In the genomic region with DNA sequence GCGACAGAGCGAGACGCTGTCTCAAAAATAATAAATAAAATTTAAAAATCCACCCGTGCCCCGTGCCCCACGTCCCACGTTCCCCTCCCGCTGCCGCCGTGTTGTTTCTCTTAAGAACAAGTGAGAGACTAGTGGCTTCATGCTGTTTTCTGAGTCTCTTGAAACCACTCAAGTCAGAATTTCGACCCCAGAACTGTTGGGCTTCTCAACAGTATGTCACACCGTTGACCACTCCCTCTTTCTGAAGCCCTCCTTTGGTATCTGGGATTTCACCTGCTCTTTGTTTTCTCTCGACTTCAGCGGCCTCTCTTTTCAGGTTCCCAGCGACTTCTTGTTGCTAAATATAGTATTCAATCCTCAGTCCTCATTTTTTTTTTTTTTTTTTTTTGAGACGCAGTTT, we compare ENCODE assay signal across 1 cellular context.
TF ChIP-seq lines count a peak whose summit lies in the region.

No MANE protein-coding gene starts in this region.

TF ChIP-seq in K562, 482 proteins besides CTCF, POLR2A, EP300 and RAD21:
- TF ChIP-seq ZNF561 (CRISPR knock-in tag; conservative IDR thresholded peaks at IDR 0.05): no peak
- TF ChIP-seq JUND (IDR thresholded peaks at IDR 0.05; ENCODE audit: borderline replicate concordance, low read depth, low read length): peak; percentile 19; the same call in 1 of the 2 replicates
- no peak for TF ChIP-seq JUND (tag; IDR thresholded peaks at IDR 0.05; ENCODE audit: borderline replicate concordance, low read depth, low read length)
- TF ChIP-seq SRSF1 (IDR thresholded peaks at IDR 0.05; ENCODE audit: low read depth, low read length): no peak
- TF ChIP-seq, protein P1, sequence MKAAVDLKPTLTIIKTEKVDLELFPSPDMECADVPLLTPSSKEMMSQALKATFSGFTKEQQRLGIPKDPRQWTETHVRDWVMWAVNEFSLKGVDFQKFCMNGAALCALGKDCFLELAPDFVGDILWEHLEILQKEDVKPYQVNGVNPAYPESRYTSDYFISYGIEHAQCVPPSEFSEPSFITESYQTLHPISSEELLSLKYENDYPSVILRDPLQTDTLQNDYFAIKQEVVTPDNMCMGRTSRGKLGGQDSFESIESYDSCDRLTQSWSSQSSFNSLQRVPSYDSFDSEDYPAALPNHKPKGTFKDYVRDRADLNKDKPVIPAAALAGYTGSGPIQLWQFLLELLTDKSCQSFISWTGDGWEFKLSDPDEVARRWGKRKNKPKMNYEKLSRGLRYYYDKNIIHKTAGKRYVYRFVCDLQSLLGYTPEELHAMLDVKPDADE (conservative IDR thresholded peaks at IDR 0.05; ENCODE audit: control insufficient read depth, low read depth, low read length): no peak
- peak; percentile 8 for TF ChIP-seq CHD1 (IDR thresholded peaks at IDR 0.05; ENCODE audit: low read length)
- TF ChIP-seq, protein P2, sequence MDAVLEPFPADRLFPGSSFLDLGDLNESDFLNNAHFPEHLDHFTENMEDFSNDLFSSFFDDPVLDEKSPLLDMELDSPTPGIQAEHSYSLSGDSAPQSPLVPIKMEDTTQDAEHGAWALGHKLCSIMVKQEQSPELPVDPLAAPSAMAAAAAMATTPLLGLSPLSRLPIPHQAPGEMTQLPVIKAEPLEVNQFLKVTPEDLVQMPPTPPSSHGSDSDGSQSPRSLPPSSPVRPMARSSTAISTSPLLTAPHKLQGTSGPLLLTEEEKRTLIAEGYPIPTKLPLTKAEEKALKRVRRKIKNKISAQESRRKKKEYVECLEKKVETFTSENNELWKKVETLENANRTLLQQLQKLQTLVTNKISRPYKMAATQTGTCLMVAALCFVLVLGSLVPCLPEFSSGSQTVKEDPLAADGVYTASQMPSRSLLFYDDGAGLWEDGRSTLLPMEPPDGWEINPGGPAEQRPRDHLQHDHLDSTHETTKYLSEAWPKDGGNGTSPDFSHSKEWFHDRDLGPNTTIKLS (IDR thresholded peaks at IDR 0.05; ENCODE audit: borderline replicate concordance, low read depth): no peak
- TF ChIP-seq, protein P3, sequence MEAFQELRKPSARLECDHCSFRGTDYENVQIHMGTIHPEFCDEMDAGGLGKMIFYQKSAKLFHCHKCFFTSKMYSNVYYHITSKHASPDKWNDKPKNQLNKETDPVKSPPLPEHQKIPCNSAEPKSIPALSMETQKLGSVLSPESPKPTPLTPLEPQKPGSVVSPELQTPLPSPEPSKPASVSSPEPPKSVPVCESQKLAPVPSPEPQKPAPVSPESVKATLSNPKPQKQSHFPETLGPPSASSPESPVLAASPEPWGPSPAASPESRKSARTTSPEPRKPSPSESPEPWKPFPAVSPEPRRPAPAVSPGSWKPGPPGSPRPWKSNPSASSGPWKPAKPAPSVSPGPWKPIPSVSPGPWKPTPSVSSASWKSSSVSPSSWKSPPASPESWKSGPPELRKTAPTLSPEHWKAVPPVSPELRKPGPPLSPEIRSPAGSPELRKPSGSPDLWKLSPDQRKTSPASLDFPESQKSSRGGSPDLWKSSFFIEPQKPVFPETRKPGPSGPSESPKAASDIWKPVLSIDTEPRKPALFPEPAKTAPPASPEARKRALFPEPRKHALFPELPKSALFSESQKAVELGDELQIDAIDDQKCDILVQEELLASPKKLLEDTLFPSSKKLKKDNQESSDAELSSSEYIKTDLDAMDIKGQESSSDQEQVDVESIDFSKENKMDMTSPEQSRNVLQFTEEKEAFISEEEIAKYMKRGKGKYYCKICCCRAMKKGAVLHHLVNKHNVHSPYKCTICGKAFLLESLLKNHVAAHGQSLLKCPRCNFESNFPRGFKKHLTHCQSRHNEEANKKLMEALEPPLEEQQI (IDR thresholded peaks at IDR 0.05): no peak
- no peak for TF ChIP-seq NR2C1 (IDR thresholded peaks at IDR 0.05)
- no peak for TF ChIP-seq NR2C1 (tag; IDR thresholded peaks at IDR 0.05)
- no peak for TF ChIP-seq TCF7L2 (IDR thresholded peaks at IDR 0.05; ENCODE audit: low read depth, low read length)
- no peak for TF ChIP-seq ZNF282 (CRISPR knock-in tag; IDR thresholded peaks at IDR 0.05)
- no peak for TF ChIP-seq MBD2 (IDR thresholded peaks at IDR 0.05; ENCODE audit: borderline replicate concordance, low read depth)
- TF ChIP-seq, protein P4, sequence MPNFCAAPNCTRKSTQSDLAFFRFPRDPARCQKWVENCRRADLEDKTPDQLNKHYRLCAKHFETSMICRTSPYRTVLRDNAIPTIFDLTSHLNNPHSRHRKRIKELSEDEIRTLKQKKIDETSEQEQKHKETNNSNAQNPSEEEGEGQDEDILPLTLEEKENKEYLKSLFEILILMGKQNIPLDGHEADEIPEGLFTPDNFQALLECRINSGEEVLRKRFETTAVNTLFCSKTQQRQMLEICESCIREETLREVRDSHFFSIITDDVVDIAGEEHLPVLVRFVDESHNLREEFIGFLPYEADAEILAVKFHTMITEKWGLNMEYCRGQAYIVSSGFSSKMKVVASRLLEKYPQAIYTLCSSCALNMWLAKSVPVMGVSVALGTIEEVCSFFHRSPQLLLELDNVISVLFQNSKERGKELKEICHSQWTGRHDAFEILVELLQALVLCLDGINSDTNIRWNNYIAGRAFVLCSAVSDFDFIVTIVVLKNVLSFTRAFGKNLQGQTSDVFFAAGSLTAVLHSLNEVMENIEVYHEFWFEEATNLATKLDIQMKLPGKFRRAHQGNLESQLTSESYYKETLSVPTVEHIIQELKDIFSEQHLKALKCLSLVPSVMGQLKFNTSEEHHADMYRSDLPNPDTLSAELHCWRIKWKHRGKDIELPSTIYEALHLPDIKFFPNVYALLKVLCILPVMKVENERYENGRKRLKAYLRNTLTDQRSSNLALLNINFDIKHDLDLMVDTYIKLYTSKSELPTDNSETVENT (CRISPR knock-in tag; IDR thresholded peaks at IDR 0.05): no peak
- TF ChIP-seq HSF4 (CRISPR knock-in tag; IDR thresholded peaks at IDR 0.05; ENCODE audit: borderline replicate concordance): no peak
- no peak for TF ChIP-seq CTBP1 (IDR thresholded peaks at IDR 0.05; ENCODE audit: borderline replicate concordance)
- TF ChIP-seq PCBP1 (IDR thresholded peaks at IDR 0.05; ENCODE audit: low read depth, low read length, poor library complexity, severe bottlenecking): no peak
- 0 out of 2 replicates have a peak, but pooled peaks have one; percentile 17 for TF ChIP-seq BHLHE40 (IDR thresholded peaks at IDR 0.05; ENCODE audit: low read length)
- TF ChIP-seq GABPA (tag; conservative IDR thresholded peaks at IDR 0.05; ENCODE audit: low read depth): no peak
- TF ChIP-seq, protein P5, sequence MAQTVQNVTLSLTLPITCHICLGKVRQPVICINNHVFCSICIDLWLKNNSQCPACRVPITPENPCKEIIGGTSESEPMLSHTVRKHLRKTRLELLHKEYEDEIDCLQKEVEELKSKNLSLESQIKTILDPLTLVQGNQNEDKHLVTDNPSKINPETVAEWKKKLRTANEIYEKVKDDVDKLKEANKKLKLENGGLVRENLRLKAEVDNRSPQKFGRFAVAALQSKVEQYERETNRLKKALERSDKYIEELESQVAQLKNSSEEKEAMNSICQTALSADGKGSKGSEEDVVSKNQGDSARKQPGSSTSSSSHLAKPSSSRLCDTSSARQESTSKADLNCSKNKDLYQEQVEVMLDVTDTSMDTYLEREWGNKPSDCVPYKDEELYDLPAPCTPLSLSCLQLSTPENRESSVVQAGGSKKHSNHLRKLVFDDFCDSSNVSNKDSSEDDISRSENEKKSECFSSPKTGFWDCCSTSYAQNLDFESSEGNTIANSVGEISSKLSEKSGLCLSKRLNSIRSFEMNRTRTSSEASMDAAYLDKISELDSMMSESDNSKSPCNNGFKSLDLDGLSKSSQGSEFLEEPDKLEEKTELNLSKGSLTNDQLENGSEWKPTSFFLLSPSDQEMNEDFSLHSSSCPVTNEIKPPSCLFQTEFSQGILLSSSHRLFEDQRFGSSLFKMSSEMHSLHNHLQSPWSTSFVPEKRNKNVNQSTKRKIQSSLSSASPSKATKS (CRISPR knock-in tag; IDR thresholded peaks at IDR 0.05): no peak
- TF ChIP-seq, protein P6, sequence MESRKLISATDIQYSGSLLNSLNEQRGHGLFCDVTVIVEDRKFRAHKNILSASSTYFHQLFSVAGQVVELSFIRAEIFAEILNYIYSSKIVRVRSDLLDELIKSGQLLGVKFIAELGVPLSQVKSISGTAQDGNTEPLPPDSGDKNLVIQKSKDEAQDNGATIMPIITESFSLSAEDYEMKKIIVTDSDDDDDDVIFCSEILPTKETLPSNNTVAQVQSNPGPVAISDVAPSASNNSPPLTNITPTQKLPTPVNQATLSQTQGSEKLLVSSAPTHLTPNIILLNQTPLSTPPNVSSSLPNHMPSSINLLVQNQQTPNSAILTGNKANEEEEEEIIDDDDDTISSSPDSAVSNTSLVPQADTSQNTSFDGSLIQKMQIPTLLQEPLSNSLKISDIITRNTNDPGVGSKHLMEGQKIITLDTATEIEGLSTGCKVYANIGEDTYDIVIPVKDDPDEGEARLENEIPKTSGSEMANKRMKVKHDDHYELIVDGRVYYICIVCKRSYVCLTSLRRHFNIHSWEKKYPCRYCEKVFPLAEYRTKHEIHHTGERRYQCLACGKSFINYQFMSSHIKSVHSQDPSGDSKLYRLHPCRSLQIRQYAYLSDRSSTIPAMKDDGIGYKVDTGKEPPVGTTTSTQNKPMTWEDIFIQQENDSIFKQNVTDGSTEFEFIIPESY (CRISPR knock-in tag; IDR thresholded peaks at IDR 0.05): no peak
- TF ChIP-seq KLF1 (tag; IDR thresholded peaks at IDR 0.05): no peak
- TF ChIP-seq YY1 (IDR thresholded peaks at IDR 0.05; ENCODE audit: borderline replicate concordance in 1 of 3, control insufficient read depth in 1 of 3, extremely low read depth in 1 of 3, insufficient read depth in 3 of 3, insufficient read length in 1 of 3, insufficient replicate concordance in 2 of 3, low read depth in 1 of 3, low read length in 2 of 3): peak in 1 of 3 experiments; percentile 9
- no peak for TF ChIP-seq RB1 (IDR thresholded peaks at IDR 0.05; ENCODE audit: low read depth)
- TF ChIP-seq ZNF316 (IDR thresholded peaks at IDR 0.05): no peak
- TF ChIP-seq, protein P7, sequence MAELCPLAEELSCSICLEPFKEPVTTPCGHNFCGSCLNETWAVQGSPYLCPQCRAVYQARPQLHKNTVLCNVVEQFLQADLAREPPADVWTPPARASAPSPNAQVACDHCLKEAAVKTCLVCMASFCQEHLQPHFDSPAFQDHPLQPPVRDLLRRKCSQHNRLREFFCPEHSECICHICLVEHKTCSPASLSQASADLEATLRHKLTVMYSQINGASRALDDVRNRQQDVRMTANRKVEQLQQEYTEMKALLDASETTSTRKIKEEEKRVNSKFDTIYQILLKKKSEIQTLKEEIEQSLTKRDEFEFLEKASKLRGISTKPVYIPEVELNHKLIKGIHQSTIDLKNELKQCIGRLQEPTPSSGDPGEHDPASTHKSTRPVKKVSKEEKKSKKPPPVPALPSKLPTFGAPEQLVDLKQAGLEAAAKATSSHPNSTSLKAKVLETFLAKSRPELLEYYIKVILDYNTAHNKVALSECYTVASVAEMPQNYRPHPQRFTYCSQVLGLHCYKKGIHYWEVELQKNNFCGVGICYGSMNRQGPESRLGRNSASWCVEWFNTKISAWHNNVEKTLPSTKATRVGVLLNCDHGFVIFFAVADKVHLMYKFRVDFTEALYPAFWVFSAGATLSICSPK (IDR thresholded peaks at IDR 0.05; ENCODE audit: borderline replicate concordance): no peak
- TF ChIP-seq, protein P8, sequence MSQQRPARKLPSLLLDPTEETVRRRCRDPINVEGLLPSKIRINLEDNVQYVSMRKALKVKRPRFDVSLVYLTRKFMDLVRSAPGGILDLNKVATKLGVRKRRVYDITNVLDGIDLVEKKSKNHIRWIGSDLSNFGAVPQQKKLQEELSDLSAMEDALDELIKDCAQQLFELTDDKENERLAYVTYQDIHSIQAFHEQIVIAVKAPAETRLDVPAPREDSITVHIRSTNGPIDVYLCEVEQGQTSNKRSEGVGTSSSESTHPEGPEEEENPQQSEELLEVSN (IDR thresholded peaks at IDR 0.05; ENCODE audit: borderline replicate concordance in 1 of 2, extremely low read depth in 1 of 2, insufficient read depth in 1 of 2, insufficient read length in 1 of 2, low read depth in 1 of 2, low read length in 1 of 2, poor library complexity in 1 of 2, severe bottlenecking in 1 of 2): peak in 1 of 2 experiments; percentile 40
- TF ChIP-seq TAF15 (IDR thresholded peaks at IDR 0.05; ENCODE audit: low read depth, low read length): no peak
- TF ChIP-seq GTF2E2 (tag; IDR thresholded peaks at IDR 0.05): no peak
- TF ChIP-seq, protein P9, sequence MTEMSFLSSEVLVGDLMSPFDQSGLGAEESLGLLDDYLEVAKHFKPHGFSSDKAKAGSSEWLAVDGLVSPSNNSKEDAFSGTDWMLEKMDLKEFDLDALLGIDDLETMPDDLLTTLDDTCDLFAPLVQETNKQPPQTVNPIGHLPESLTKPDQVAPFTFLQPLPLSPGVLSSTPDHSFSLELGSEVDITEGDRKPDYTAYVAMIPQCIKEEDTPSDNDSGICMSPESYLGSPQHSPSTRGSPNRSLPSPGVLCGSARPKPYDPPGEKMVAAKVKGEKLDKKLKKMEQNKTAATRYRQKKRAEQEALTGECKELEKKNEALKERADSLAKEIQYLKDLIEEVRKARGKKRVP (CRISPR knock-in tag; IDR thresholded peaks at IDR 0.05): no peak
- no peak for TF ChIP-seq ZNF830 (CRISPR knock-in tag; IDR thresholded peaks at IDR 0.05)
- TF ChIP-seq SP1 (CRISPR knock-in tag; IDR thresholded peaks at IDR 0.05): no peak
- no peak for TF ChIP-seq ZBTB8A (IDR thresholded peaks at IDR 0.05; ENCODE audit: partially characterized antibody)
- TF ChIP-seq, protein P10, sequence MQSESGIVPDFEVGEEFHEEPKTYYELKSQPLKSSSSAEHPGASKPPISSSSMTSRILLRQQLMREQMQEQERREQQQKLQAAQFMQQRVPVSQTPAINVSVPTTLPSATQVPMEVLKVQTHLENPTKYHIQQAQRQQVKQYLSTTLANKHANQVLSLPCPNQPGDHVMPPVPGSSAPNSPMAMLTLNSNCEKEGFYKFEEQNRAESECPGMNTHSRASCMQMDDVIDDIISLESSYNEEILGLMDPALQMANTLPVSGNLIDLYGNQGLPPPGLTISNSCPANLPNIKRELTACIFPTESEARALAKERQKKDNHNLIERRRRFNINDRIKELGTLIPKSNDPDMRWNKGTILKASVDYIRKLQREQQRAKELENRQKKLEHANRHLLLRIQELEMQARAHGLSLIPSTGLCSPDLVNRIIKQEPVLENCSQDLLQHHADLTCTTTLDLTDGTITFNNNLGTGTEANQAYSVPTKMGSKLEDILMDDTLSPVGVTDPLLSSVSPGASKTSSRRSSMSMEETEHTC (IDR thresholded peaks at IDR 0.05): no peak
- TF ChIP-seq CHD2 (IDR thresholded peaks at IDR 0.05; ENCODE audit: low read depth, low read length): 0 out of 2 replicates have a peak, but pooled peaks have one; percentile 9
- TF ChIP-seq FOSL1 (tag; conservative IDR thresholded peaks at IDR 0.05): no peak
- no peak for TF ChIP-seq TAL1 (IDR thresholded peaks at IDR 0.05)
- no peak for TF ChIP-seq HDGF (IDR thresholded peaks at IDR 0.05)
- TF ChIP-seq NFRKB (IDR thresholded peaks at IDR 0.05; ENCODE audit: low read depth): no peak
- no peak for TF ChIP-seq ETV5 (CRISPR knock-in tag; IDR thresholded peaks at IDR 0.05; ENCODE audit: low read depth)
TF ChIP-seq in K562: peak in this region for 6.
